ENCODE assay signal across 17 cellular contexts in genomic region chr19:55373993-55374757, GRCh38. TPM values are rescaled to one million over a fixed set of nuclear protein-coding genes. Genes with fewer than 3 reads are reported as not detected.
DNase-seq lines count a peak whose midpoint lies in the region; ATAC-seq and TF ChIP-seq lines count a peak whose summit lies in the region.
"Had no signal": no experiment of that assay in that cellular context is flagged by ENCODE, and none has a peak within 500 bp of the region (broad histone marks: within the 10 kb centered on the region; RNA-seq: fewer than 3 reads in every experiment).

No MANE protein-coding gene starts in this region.

- H3K4me3 Mint-ChIP-seq in activated naive CD8-positive, alpha-beta T cell, result no peak overlapping the region
- no peak overlapping the region for H3K4me3 Mint-ChIP-seq in activated naive CD8-positive, alpha-beta T cell treated with anti-CD3 and anti-CD28 coated beads for 36 hours

- H3K36me3 ChIP-seq in SJSA1, result peaks cover 7% of the 10 kb centered on the region
- H3K36me3 ChIP-seq in hepatocyte (replicated peaks; ENCODE audit: insufficient read depth, low read depth), result no peaks in the 10 kb centered on the region
- H3K36me3 ChIP-seq in smooth muscle cell (ENCODE audit: low read depth), result no peaks in the 10 kb centered on the region
- no peaks in the 10 kb centered on the region for H3K36me3 ChIP-seq in A673 (ENCODE audit: insufficient read depth, low read length, poor library complexity, severe bottlenecking)
- H3K36me3 ChIP-seq: left ventricle myocardium inferior had no signal

- H3K9me3 ChIP-seq in SJSA1 (replicated peaks) (no peaks in the 10 kb centered on the region), hepatocyte (ENCODE audit: low read depth) (no peaks in the 10 kb centered on the region), smooth muscle cell (replicated peaks; ENCODE audit: low read depth) (no peaks in the 10 kb centered on the region), A673 (ENCODE audit: low read depth, low read length, poor library complexity, severe bottlenecking) (no peaks in the 10 kb centered on the region)
- H3K9me3 ChIP-seq: left ventricle myocardium inferior, psoas muscle, testis had no signal

- intact Hi-C loops in cardiac septum (cut with DNase I) (no loop called here), A673 (cut with micrococcal nuclease; ENCODE audit: unreplicated experiment) (no loop called here)

- H3K27me3 Mint-ChIP-seq in activated naive CD8-positive, alpha-beta T cell, result peaks cover 18% of the 10 kb centered on the region
- H3K27me3 Mint-ChIP-seq in activated naive CD8-positive, alpha-beta T cell treated with anti-CD3 and anti-CD28 coated beads for 36 hours, result peaks cover 61% of the 10 kb centered on the region

- H3K4me2 ChIP-seq in hepatocyte (peak overlapping the region; percentile 62), smooth muscle cell (peak overlapping the region; percentile 76)

- H4K20me1 ChIP-seq in hepatocyte (ENCODE audit: insufficient read depth, poor library complexity, severe bottlenecking) (no peaks in the 10 kb centered on the region), smooth muscle cell (ENCODE audit: low read depth) (no peaks in the 10 kb centered on the region)

- peaks cover 16% of the 10 kb centered on the region for H3K4me1 Mint-ChIP-seq in activated naive CD8-positive, alpha-beta T cell (ENCODE audit: low read depth)
- peaks cover 13% of the 10 kb centered on the region for H3K4me1 Mint-ChIP-seq in activated naive CD8-positive, alpha-beta T cell treated with anti-CD3 and anti-CD28 coated beads for 36 hours

- H3K4me1 ChIP-seq in SJSA1 (replicated peaks) (peaks cover 48% of the 10 kb centered on the region), hepatocyte (ENCODE audit: insufficient read depth) (peaks cover 40% of the 10 kb centered on the region), smooth muscle cell (ENCODE audit: low read depth) (peaks cover 37% of the 10 kb centered on the region), A673 (ENCODE audit: insufficient read depth, low read length, poor library complexity, severe bottlenecking) (no peaks in the 10 kb centered on the region)
- H3K4me1 ChIP-seq: foreskin keratinocyte, psoas muscle had no signal

- TF ChIP-seq CTCF in hepatocyte (IDR thresholded peaks at IDR 0.05; ENCODE audit: poor library complexity) (no peak), smooth muscle cell (IDR thresholded peaks at IDR 0.05; ENCODE audit: borderline replicate concordance, insufficient read depth, poor library complexity, severe bottlenecking) (no peak), A673 (conservative IDR thresholded peaks at IDR 0.05; ENCODE audit: low read depth, low read length) (no peak)

- no peaks in the 10 kb centered on the region for H3K79me2 ChIP-seq in hepatocyte
- peaks cover 4% of the 10 kb centered on the region for H3K79me2 ChIP-seq in smooth muscle cell (ENCODE audit: low read depth)

- H3F3A ChIP-seq in smooth muscle cell (ENCODE audit: low read depth), result peaks cover 9% of the 10 kb centered on the region

- CTCF ChIA-PET in A673 (lab: Charles Lee), result no interaction called here

- ATAC-seq in HG02852 (IDR thresholded peaks at IDR 0.05; ENCODE audit: unreplicated experiment), result no peak
- ATAC-seq: foreskin keratinocyte, psoas muscle had no signal

- no peak for DNase-seq in activated naive CD8-positive, alpha-beta T cell treated with anti-CD3 and anti-CD28 coated beads for 36 hours
- DNase-seq in SJSA1 (ENCODE audit: low read depth in 1 of 2, low spot score in 2 of 2) (peak; percentile 86 to 94), hepatocyte (ENCODE audit: low spot score) (no peak), smooth muscle cell (lab: John Stamatoyannopoulos, UW; ENCODE audit: unreplicated experiment) (no peak), cardiac septum (ENCODE audit: low spot score) (no peak), A673 (ENCODE audit: low spot score) (no peak)
- DNase-seq: activated CD4-positive, alpha-beta T cell treated with anti-CD3 and anti-CD28 coated beads for 1 hour; AML-193; foreskin keratinocyte; Kasumi-1; left ventricle myocardium inferior; NCI-H226; psoas muscle; SHP77 treated with DMSO at 0.1 percent for 48 hours; testis had no signal

- peak overlapping the region; percentile 61 for H3K27ac Mint-ChIP-seq in activated naive CD8-positive, alpha-beta T cell
- H3K27ac Mint-ChIP-seq in activated naive CD8-positive, alpha-beta T cell treated with anti-CD3 and anti-CD28 coated beads for 36 hours, result no peak overlapping the region

- no peaks in the 10 kb centered on the region for H3K27me3 ChIP-seq in SJSA1 (replicated peaks)
- H3K27me3 ChIP-seq in hepatocyte, result peaks cover 41% of the 10 kb centered on the region
- H3K27me3 ChIP-seq in smooth muscle cell (ENCODE audit: low read depth), result no peaks in the 10 kb centered on the region
- H3K27me3 ChIP-seq in A673 (replicated peaks; ENCODE audit: insufficient read depth, low read depth, low read length, poor library complexity), result peaks cover 15% of the 10 kb centered on the region
- H3K27me3 ChIP-seq: testis had no signal

- POLR2A ChIA-PET in A673 (lab: Charles Lee; ENCODE audit: low non-redundant PET), result no interaction called here

- WGBS in hepatocyte (ENCODE audit: low lambda C conversion rate, missing lambda C conversion rate), result 12% methylated on average over 21 of the region's 31 CpGs
- 8% methylated on average over 21 of the region's 31 CpGs for WGBS in smooth muscle cell (ENCODE audit: low lambda C conversion rate)

- no peak overlapping the region for H2AFZ ChIP-seq in hepatocyte
- no peak overlapping the region for H2AFZ ChIP-seq in smooth muscle cell (ENCODE audit: low read depth)

- H3K9ac ChIP-seq in smooth muscle cell (ENCODE audit: low read depth), result peak overlapping the region; percentile 83

- H3K36me3 Mint-ChIP-seq in activated naive CD8-positive, alpha-beta T cell, result peaks cover 2% of the 10 kb centered on the region
- H3K36me3 Mint-ChIP-seq in activated naive CD8-positive, alpha-beta T cell treated with anti-CD3 and anti-CD28 coated beads for 36 hours, result no peaks in the 10 kb centered on the region

- H3K27ac ChIP-seq in SJSA1 (peak overlapping the region; percentile 92), hepatocyte (peak overlapping the region; percentile 37), smooth muscle cell (ENCODE audit: low read depth) (peak overlapping the region; percentile 97), A673 (ENCODE audit: low read depth, low read length, poor library complexity, severe bottlenecking) (no peak overlapping the region)
- H3K27ac ChIP-seq: foreskin keratinocyte, left ventricle myocardium inferior, psoas muscle, testis had no signal

- H3K4me3 ChIP-seq in SJSA1, result no peak overlapping the region
- no peak overlapping the region for H3K4me3 ChIP-seq in hepatocyte
- peak overlapping the region; percentile 12 for H3K4me3 ChIP-seq in smooth muscle cell
- no peak overlapping the region for H3K4me3 ChIP-seq in A673 (ENCODE audit: low read depth, low read length, poor library complexity, severe bottlenecking)
- H3K4me3 ChIP-seq: left ventricle myocardium inferior, psoas muscle, testis had no signal

- no TSS peak for BruUV-seq in A673 (replicated peaks; lab: Mats Ljungman, UMichigan)

- no peaks in the 10 kb centered on the region for H3K9me3 Mint-ChIP-seq in activated naive CD8-positive, alpha-beta T cell (ENCODE audit: low read depth)
- no peaks in the 10 kb centered on the region for H3K9me3 Mint-ChIP-seq in activated naive CD8-positive, alpha-beta T cell treated with anti-CD3 and anti-CD28 coated beads for 36 hours

- no peaks in the 10 kb centered on the region for H3K9me2 ChIP-seq in hepatocyte (replicated peaks; ENCODE audit: insufficient read depth)

RNA-seq across cellular contexts. Expression of gene TMEM190, which starts 2.5 kb away (rescaled TPM):
- not detected for total RNA-seq in activated naive CD8-positive, alpha-beta T cell treated with anti-CD3 and anti-CD28 coated beads for 36 hours
- not detected in 2 replicates for total RNA-seq in SJSA1 (2014; rRNA removed; shearing (Covaris generic))
- total RNA-seq in hepatocyte, result not detected in 2 replicates
- 6.6 and 13.0 TPM in 2 replicates for polyA plus RNA-seq in hepatocyte
- total RNA-seq in smooth muscle cell, result not detected in 2 replicates
- 8.2 and 11.1 TPM in 2 replicates for polyA plus RNA-seq in smooth muscle cell
- not detected for total RNA-seq in cardiac septum
- not detected in 2 replicates for total RNA-seq in A673 (2021)
- total RNA-seq: foreskin keratinocyte, left ventricle myocardium inferior, psoas muscle had no signal
- polyA plus RNA-seq: foreskin keratinocyte, psoas muscle had no signal

RNA-seq across cellular contexts. Expression of gene IL11, which starts 3.9 kb away (rescaled TPM):
- not detected for total RNA-seq in activated naive CD8-positive, alpha-beta T cell treated with anti-CD3 and anti-CD28 coated beads for 36 hours
- total RNA-seq in SJSA1 (2014; rRNA removed; shearing (Covaris generic)), result 116 and 141 TPM in 2 replicates
- total RNA-seq in hepatocyte (1.4 and 4.4 TPM in 2 replicates), smooth muscle cell (36.5 and 40.1 TPM in 2 replicates), cardiac septum (not detected), A673 (2021) (0.42 and 0.47 TPM in 2 replicates)
- polyA plus RNA-seq in hepatocyte (6.6 and 8.5 TPM in 2 replicates), smooth muscle cell (66.4 and 68.1 TPM in 2 replicates)
- total RNA-seq: left ventricle myocardium inferior, psoas muscle had no signal

RNA-seq across cellular contexts. Expression of gene TMEM238, which starts 9.9 kb away (rescaled TPM):
- 10 to 100 TPM; 10.1 to 10.8 TPM for total RNA-seq in activated naive CD8-positive, alpha-beta T cell treated with anti-CD3 and anti-CD28 coated beads for 36 hours
- total RNA-seq in SJSA1 (2014; rRNA removed; shearing (Covaris generic)), result not detected in 2 replicates
- total RNA-seq in hepatocyte (1.8 and 9.1 TPM in 2 replicates), smooth muscle cell (0.58 and 2.6 TPM in 2 replicates), cardiac septum (0.65 TPM), A673 (2021) (0.42 and 0.69 TPM in 2 replicates)
- polyA plus RNA-seq in hepatocyte (29.6 and 39.2 TPM in 2 replicates), smooth muscle cell (3.3 and 9.3 TPM in 2 replicates)

RNA-seq across cellular contexts. Expression of gene GARIN5B, which starts 11.1 kb away (rescaled TPM):
- total RNA-seq in activated naive CD8-positive, alpha-beta T cell treated with anti-CD3 and anti-CD28 coated beads for 36 hours, result not detected
- total RNA-seq in SJSA1 (2014; rRNA removed; shearing (Covaris generic)), result 0.03 TPM in 1 of 2 replicates, not detected in the other
- total RNA-seq in hepatocyte (not detected in 2 replicates), smooth muscle cell (0.58 TPM in 1 of 2 replicates, not detected in the other), cardiac septum (not detected), A673 (2021) (not detected in 2 replicates)
- polyA plus RNA-seq in hepatocyte (0.18 TPM in 1 of 2 replicates, not detected in the other), smooth muscle cell (0.07 and 0.35 TPM in 2 replicates)
- total RNA-seq: foreskin keratinocyte, left ventricle myocardium inferior, psoas muscle had no signal
- polyA plus RNA-seq: foreskin keratinocyte, psoas muscle had no signal

RNA-seq across cellular contexts. Expression of gene RPL28, which starts 11.6 kb away (rescaled TPM):
- 1,000 to 10,000 TPM; 2,585 to 2,613 TPM for total RNA-seq in activated naive CD8-positive, alpha-beta T cell treated with anti-CD3 and anti-CD28 coated beads for 36 hours
- total RNA-seq in SJSA1 (2014; rRNA removed; shearing (Covaris generic)), result 243 and 543 TPM in 2 replicates
- total RNA-seq in hepatocyte (604 and 984 TPM in 2 replicates), smooth muscle cell (824 and 1,108 TPM in 2 replicates), cardiac septum (479 TPM), A673 (2021) (1,355 and 1,380 TPM in 2 replicates)
- polyA plus RNA-seq in hepatocyte (410 and 437 TPM in 2 replicates), smooth muscle cell (515 and 595 TPM in 2 replicates)

Comparison
In these comparisons a context has a peak if more than half of its experiments do, and no peak if none do; other contexts are left out.
1. DNase-seq: peak in SJSA1 (2 of 2); none in activated naive CD8-positive, alpha-beta T cell treated with anti-CD3 and anti-CD28 coated beads for 36 hours (single experiment), hepatocyte (single experiment), smooth muscle cell (single experiment), cardiac septum (single experiment) and A673 (single experiment).